ENCODE assay signal across 26 cellular contexts in the genomic region with DNA sequence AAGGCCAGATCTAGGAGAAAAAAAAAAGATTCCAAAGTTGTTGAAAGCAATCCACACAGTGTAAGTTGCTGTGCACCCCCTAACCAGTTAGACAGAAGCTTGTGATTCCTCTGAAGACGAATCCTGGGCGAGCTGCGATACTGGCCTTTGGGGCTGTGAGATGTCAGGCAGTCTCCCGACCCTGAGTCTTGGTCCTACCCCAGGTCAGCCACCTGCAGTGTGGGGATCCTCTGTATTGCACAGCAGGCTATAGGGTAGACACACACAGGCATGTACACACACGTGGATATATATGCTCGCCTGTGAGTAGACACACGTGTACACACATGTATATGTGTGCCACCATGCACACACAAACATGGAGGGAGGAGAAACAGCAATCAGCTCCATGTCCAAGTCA. TPM values are rescaled to one million over a fixed set of nuclear protein-coding genes. Genes with fewer than 3 reads are reported as not detected.
DNase-seq lines count a peak whose midpoint lies in the region; ATAC-seq and TF ChIP-seq lines count a peak whose summit lies in the region.
"Had no signal": no experiment of that assay in that cellular context is flagged by ENCODE, and none has a peak within 500 bp of the region (broad histone marks: within the 10 kb centered on the region; RNA-seq: fewer than 3 reads in every experiment).

No MANE protein-coding gene starts in this region.

- H3K36me3 Mint-ChIP-seq in activated B cell treated with CpG ODN at 0.5 μM for 24 hours (ENCODE audit: low read depth) = no peaks in the 10 kb centered on the region
- no peaks in the 10 kb centered on the region for H3K36me3 Mint-ChIP-seq in naive thymus-derived CD4-positive, alpha-beta T cell
- H3K36me3 Mint-ChIP-seq: CD8-positive, alpha-beta memory T cell had no signal

- no peak for ATAC-seq in right cardiac atrium
- ATAC-seq in activated B cell treated with CpG ODN at 0.5 μM for 24 hours (ENCODE audit: low read depth) = no peak
- ATAC-seq in naive thymus-derived CD4-positive, alpha-beta T cell = no peak
- ATAC-seq in GM19463 (IDR thresholded peaks at IDR 0.05; ENCODE audit: unreplicated experiment) = no peak

- no peak overlapping the region for H3K27ac Mint-ChIP-seq in activated B cell treated with CpG ODN at 0.5 μM for 24 hours
- peak overlapping the region in 7 of 9 donors; percentile 38 to 90 (median 72) for H3K27ac Mint-ChIP-seq in naive thymus-derived CD4-positive, alpha-beta T cell
- H3K27ac Mint-ChIP-seq: CD8-positive, alpha-beta memory T cell had no signal

- no peak for TF ChIP-seq POLR2A in sigmoid colon (IDR thresholded peaks at IDR 0.05)
- no peak for TF ChIP-seq POLR2A in uterus (IDR thresholded peaks at IDR 0.05)

- no peak overlapping the region for H3K4me3 Mint-ChIP-seq in activated B cell treated with CpG ODN at 0.5 μM for 24 hours
- H3K4me3 Mint-ChIP-seq in naive thymus-derived CD4-positive, alpha-beta T cell = no peak overlapping the region
- H3K4me3 Mint-ChIP-seq: CD8-positive, alpha-beta memory T cell had no signal

- no peaks in the 10 kb centered on the region for H3K4me1 ChIP-seq in right cardiac atrium (ENCODE audit: control insufficient read depth, insufficient read depth, low read length)
- peaks cover 0 to 29% of the 10 kb centered on the region in 2 donors for H3K4me1 ChIP-seq in naive thymus-derived CD4-positive, alpha-beta T cell (ENCODE audit: control insufficient read depth in 2 of 2, insufficient read depth in 2 of 2, low read length in 2 of 2)
- H3K4me1 ChIP-seq in sigmoid colon = no peaks in the 10 kb centered on the region
- H3K4me1 ChIP-seq in uterus = no peaks in the 10 kb centered on the region
- H3K4me1 ChIP-seq: SJCRH30 had no signal

- 88% methylated on average over 7 of the region's 7 CpGs for WGBS in right cardiac atrium
- 73 to 87% methylated on average over 7 of the region's 7 CpGs for WGBS in sigmoid colon, 2 donors

- H3K36me3 ChIP-seq in naive thymus-derived CD4-positive, alpha-beta T cell (ENCODE audit: control insufficient read depth in 2 of 3, insufficient read depth in 3 of 3, low read length in 3 of 3) = no peaks in the 10 kb centered on the region
- no peaks in the 10 kb centered on the region for H3K36me3 ChIP-seq in sigmoid colon
- H3K36me3 ChIP-seq in uterus = no peaks in the 10 kb centered on the region
- H3K36me3 ChIP-seq: SJCRH30 had no signal

- CTCF ChIA-PET in activated B cell treated with CpG ODN at 0.5 μM for 24 hours (lab: Charles Lee) = no interaction called here
- CTCF ChIA-PET in naive thymus-derived CD4-positive, alpha-beta T cell (lab: Charles Lee) = no interaction called here

- H3K9me3 ChIP-seq in right cardiac atrium (ENCODE audit: control insufficient read depth, low read length) (no peaks in the 10 kb centered on the region), sigmoid colon (no peaks in the 10 kb centered on the region), uterus (no peaks in the 10 kb centered on the region)
- H3K9me3 ChIP-seq in naive thymus-derived CD4-positive, alpha-beta T cell (ENCODE audit: control insufficient read depth in 2 of 3, low read length in 3 of 3) = no peaks in the 10 kb centered on the region
- H3K9me3 ChIP-seq: SJCRH30 had no signal

- TF ChIP-seq EP300 in sigmoid colon (IDR thresholded peaks at IDR 0.05) = no peak

- H3K27me3 Mint-ChIP-seq in activated B cell treated with CpG ODN at 0.5 μM for 24 hours = no peaks in the 10 kb centered on the region
- H3K27me3 Mint-ChIP-seq in naive thymus-derived CD4-positive, alpha-beta T cell = peaks cover 0 to 2% (median 0%) of the 10 kb centered on the region in 5 donors

- no peaks in the 10 kb centered on the region for H3K4me1 Mint-ChIP-seq in activated B cell treated with CpG ODN at 0.5 μM for 24 hours
- peaks cover 5 to 35% (median 21%) of the 10 kb centered on the region in 7 donors for H3K4me1 Mint-ChIP-seq in naive thymus-derived CD4-positive, alpha-beta T cell

- DNase-seq in cardiac septum (ENCODE audit: low spot score) (peak; percentile 63), right cardiac atrium (no peak), activated B cell treated with CpG ODN at 0.5 μM for 24 hours (peak; percentile 2), sigmoid colon (peak; percentile 40), uterus (no peak), NCI-H524 (lab: John Stamatoyannopoulos, UW) (no peak)
- no peak for DNase-seq in naive thymus-derived CD4-positive, alpha-beta T cell
- DNase-seq: C1 segment of cervical spinal cord, Calu3, DMS79 treated with DMSO at 0.1 percent for 48 hours, GF-D8, GM23248, Karpas-422, NCI-H1092 treated with DMSO at 0.1 percent for 48 hours, NCI-H1436 treated with DMSO at 0.1 percent for 48 hours, NCI-H187 treated with DMSO at 0.1 percent for 48 hours, NCI-H2171 treated with DMSO at 0.1 percent for 48 hours, NCI-H345, NCI-H524 treated with DMSO at 0.1 percent for 48 hours, NCI-H774, SJCRH30 had no signal

- POLR2A ChIA-PET in activated B cell treated with CpG ODN at 0.5 μM for 24 hours (lab: Charles Lee) = no interaction called here
- POLR2A ChIA-PET in naive thymus-derived CD4-positive, alpha-beta T cell (lab: Charles Lee) = interaction anchor here (0.9 kb wide), 1 partner anchor 9 kb away, joined by 3 read pairs; no protein-coding TSS in a partner anchor

- TF ChIP-seq CTCF in activated B cell treated with CpG ODN at 0.5 μM for 24 hours (IDR thresholded peaks at IDR 0.05) (no peak), sigmoid colon (IDR thresholded peaks at IDR 0.05) (no peak), uterus (IDR thresholded peaks at IDR 0.05) (no peak)

- intact Hi-C loops in cardiac septum (cut with DNase I) = no loop called here
- intact Hi-C loops in right cardiac atrium (cut with DNase I) = no loop called here
- intact Hi-C loops in activated B cell treated with CpG ODN at 0.5 μM for 24 hours (cut with micrococcal nuclease) = no loop called here
- intact Hi-C loops in naive thymus-derived CD4-positive, alpha-beta T cell (cut with micrococcal nuclease) = loop anchor here in 1 of 2 donors (10.0 kb wide), 1 partner anchor 619 kb away; a partner anchor contains a TSS
- intact Hi-C loops in sigmoid colon (cut with DNase I) = no loop called here
- intact Hi-C loops in uterus (cut with DNase I; ENCODE audit: low total_unique reads) = no loop called here

- H3K27me3 ChIP-seq in right cardiac atrium (ENCODE audit: control insufficient read depth, insufficient read depth) = no peaks in the 10 kb centered on the region
- no peaks in the 10 kb centered on the region for H3K27me3 ChIP-seq in naive thymus-derived CD4-positive, alpha-beta T cell (ENCODE audit: control insufficient read depth in 2 of 2, insufficient read depth in 2 of 2, low read length in 2 of 2)
- peaks cover 9 to 77% (median 42%) of the 10 kb centered on the region in 3 donors for H3K27me3 ChIP-seq in sigmoid colon
- H3K27me3 ChIP-seq in uterus = peaks cover 0 to 4% of the 10 kb centered on the region in 2 donors

- H3K27ac ChIP-seq in right cardiac atrium (ENCODE audit: low read length) = no peak overlapping the region
- no peak overlapping the region for H3K27ac ChIP-seq in naive thymus-derived CD4-positive, alpha-beta T cell (ENCODE audit: low read depth, low read length)
- no peak overlapping the region for H3K27ac ChIP-seq in sigmoid colon
- H3K27ac ChIP-seq in uterus = no peak overlapping the region
- H3K27ac ChIP-seq: GM23248, HL-60, SJCRH30 had no signal

- H3K4me3 ChIP-seq in right cardiac atrium (ENCODE audit: low read length) = no peak overlapping the region
- no peak overlapping the region for H3K4me3 ChIP-seq in naive thymus-derived CD4-positive, alpha-beta T cell (ENCODE audit: low read length)
- H3K4me3 ChIP-seq in sigmoid colon = no peak overlapping the region
- no peak overlapping the region for H3K4me3 ChIP-seq in uterus
- H3K4me3 ChIP-seq: GM23248, SJCRH30 had no signal

- H3K9me3 Mint-ChIP-seq in activated B cell treated with CpG ODN at 0.5 μM for 24 hours = no peaks in the 10 kb centered on the region
- no peaks in the 10 kb centered on the region for H3K9me3 Mint-ChIP-seq in naive thymus-derived CD4-positive, alpha-beta T cell
- H3K9me3 Mint-ChIP-seq: CD8-positive, alpha-beta memory T cell had no signal

RNA-seq across cellular contexts. Expression of a gene that starts 12.9 kb away (rescaled TPM):
- not detected for total RNA-seq in cardiac septum
- total RNA-seq in right cardiac atrium = not detected
- not detected for polyA plus RNA-seq in right cardiac atrium
- total RNA-seq in activated B cell treated with CpG ODN at 0.5 μM for 24 hours = not detected in 2 replicates
- total RNA-seq in naive thymus-derived CD4-positive, alpha-beta T cell = not detected
- not detected for polyA plus RNA-seq in naive thymus-derived CD4-positive, alpha-beta T cell
- total RNA-seq in sigmoid colon = not detected
- not detected for polyA plus RNA-seq in sigmoid colon
- total RNA-seq in uterus = not detected
- total RNA-seq: A673; Calu3; CD8-positive, alpha-beta memory T cell; GM23248; M059J; SJCRH30 had no signal
- polyA plus RNA-seq: CD8-positive, alpha-beta memory T cell; GM23248 had no signal

RNA-seq across cellular contexts. Expression of a gene that starts 34.8 kb away (rescaled TPM):
- 12.9 TPM for total RNA-seq in cardiac septum
- 1 to 10 TPM; 1.1 to 2.9 (median 1.8) TPM for total RNA-seq in right cardiac atrium
- 1.9 TPM for polyA plus RNA-seq in right cardiac atrium
- total RNA-seq in activated B cell treated with CpG ODN at 0.5 μM for 24 hours = not detected in 2 replicates
- under 1 TPM; 0.05 to 0.61 (median 0.36) TPM for total RNA-seq in naive thymus-derived CD4-positive, alpha-beta T cell
- polyA plus RNA-seq in naive thymus-derived CD4-positive, alpha-beta T cell = not detected
- 1 to 10 TPM in 1 of 4 donors, under 1 TPM in 3; 0.14 to 1.1 (median 0.60) TPM for total RNA-seq in sigmoid colon
- 1 to 10 TPM in 1 of 3 donors, under 1 TPM in 2; under 0.01 to 1.7 (median 0.46) TPM for polyA plus RNA-seq in sigmoid colon
- total RNA-seq in uterus = 1 to 10 TPM in 1 of 4 donors, under 1 TPM in 2, not detected in 1; 0.26 to 7.7 (median 0.35) TPM
- total RNA-seq: CD8-positive, alpha-beta memory T cell; GM23248; M059J had no signal
- polyA plus RNA-seq: CD8-positive, alpha-beta memory T cell had no signal

Comparison
In these comparisons a context has a peak if more than half of its experiments do, and no peak if none do; other contexts are left out.
1. DNase-seq: peak in cardiac septum (single experiment), activated B cell treated with CpG ODN at 0.5 μM for 24 hours (single experiment) and sigmoid colon (single experiment); none in right cardiac atrium (0 of 3), naive thymus-derived CD4-positive, alpha-beta T cell (0 of 9), uterus (0 of 2) and NCI-H524 (0 of 2).